ENCODE assay signal across 1 cellular context in genomic region chr17:18117533-18117932, GRCh38.
TF ChIP-seq lines count a peak whose summit lies in the region.

No MANE protein-coding gene starts in this region.

TF ChIP-seq in IMR-90, 13 proteins besides CTCF, POLR2A, EP300 and RAD21 (continued from another document):
- no peak for TF ChIP-seq USF2 (IDR thresholded peaks at IDR 0.05; ENCODE audit: low read depth, low read length)
- TF ChIP-seq RCOR1 (IDR thresholded peaks at IDR 0.05; ENCODE audit: insufficient replicate concordance, low read length) = no peak
- TF ChIP-seq, protein P1, sequence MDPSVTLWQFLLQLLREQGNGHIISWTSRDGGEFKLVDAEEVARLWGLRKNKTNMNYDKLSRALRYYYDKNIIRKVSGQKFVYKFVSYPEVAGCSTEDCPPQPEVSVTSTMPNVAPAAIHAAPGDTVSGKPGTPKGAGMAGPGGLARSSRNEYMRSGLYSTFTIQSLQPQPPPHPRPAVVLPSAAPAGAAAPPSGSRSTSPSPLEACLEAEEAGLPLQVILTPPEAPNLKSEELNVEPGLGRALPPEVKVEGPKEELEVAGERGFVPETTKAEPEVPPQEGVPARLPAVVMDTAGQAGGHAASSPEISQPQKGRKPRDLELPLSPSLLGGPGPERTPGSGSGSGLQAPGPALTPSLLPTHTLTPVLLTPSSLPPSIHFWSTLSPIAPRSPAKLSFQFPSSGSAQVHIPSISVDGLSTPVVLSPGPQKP (IDR thresholded peaks at IDR 0.05; ENCODE audit: borderline replicate concordance, low read depth, low read length) = no peak
- TF ChIP-seq CHD1 (IDR thresholded peaks at IDR 0.05; ENCODE audit: low read depth, low read length) = no peak
TF ChIP-seq in IMR-90: peak in this region for 1.
